Comparison of ENCODE assay signal across 1 cellular context in the genomic region with DNA sequence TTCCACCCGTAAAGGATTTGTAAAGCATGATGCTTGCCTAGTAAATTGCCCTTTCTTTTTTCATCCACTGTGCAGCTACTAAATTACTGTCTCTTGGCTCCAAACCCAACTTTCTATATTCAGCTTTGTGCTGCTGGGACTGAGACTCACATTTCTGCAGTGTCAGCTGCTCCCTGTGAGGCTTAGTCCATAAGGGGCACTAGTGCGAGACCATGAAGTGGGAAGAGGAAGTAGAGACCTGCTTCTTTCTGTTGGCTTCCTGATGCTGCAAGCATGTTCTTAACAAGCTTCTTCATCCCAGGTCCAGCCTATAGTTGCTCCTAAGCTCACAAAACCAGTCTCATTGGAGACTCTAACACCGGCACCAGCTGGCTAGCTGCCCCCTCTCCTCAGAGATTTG.
TF ChIP-seq lines count a peak whose summit lies in the region.

No MANE protein-coding gene starts in this region.

TF ChIP-seq in H1, 55 proteins besides CTCF, POLR2A, EP300 and RAD21:
- no peak for TF ChIP-seq NANOG (IDR thresholded peaks at IDR 0.05; ENCODE audit: insufficient read depth, low read depth, low read length, poor library complexity, severe bottlenecking)
- TF ChIP-seq GABPA (IDR thresholded peaks at IDR 0.05; ENCODE audit: borderline replicate concordance, insufficient read depth, low read length): no peak
- no peak for TF ChIP-seq RXRA (IDR thresholded peaks at IDR 0.05; ENCODE audit: insufficient read depth, low read depth, low read length)
- TF ChIP-seq FOSL1 (IDR thresholded peaks at IDR 0.05; ENCODE audit: insufficient read depth, low read depth, low read length): no peak
- TF ChIP-seq RBBP5 (IDR thresholded peaks at IDR 0.05; ENCODE audit: borderline replicate concordance, low read depth, low read length): no peak
- TF ChIP-seq, protein P1, sequence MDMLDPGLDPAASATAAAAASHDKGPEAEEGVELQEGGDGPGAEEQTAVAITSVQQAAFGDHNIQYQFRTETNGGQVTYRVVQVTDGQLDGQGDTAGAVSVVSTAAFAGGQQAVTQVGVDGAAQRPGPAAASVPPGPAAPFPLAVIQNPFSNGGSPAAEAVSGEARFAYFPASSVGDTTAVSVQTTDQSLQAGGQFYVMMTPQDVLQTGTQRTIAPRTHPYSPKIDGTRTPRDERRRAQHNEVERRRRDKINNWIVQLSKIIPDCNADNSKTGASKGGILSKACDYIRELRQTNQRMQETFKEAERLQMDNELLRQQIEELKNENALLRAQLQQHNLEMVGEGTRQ (IDR thresholded peaks at IDR 0.05; ENCODE audit: low read length): no peak
- no peak for TF ChIP-seq EGR1 (IDR thresholded peaks at IDR 0.05; ENCODE audit: borderline replicate concordance, low read depth, low read length)
- no peak for TF ChIP-seq BRCA1 (IDR thresholded peaks at IDR 0.05; ENCODE audit: low read depth, low read length)
- no peak for TF ChIP-seq RNF2 (IDR thresholded peaks at IDR 0.05; ENCODE audit: borderline replicate concordance, low read depth, low read length, missing control alignments, poor library complexity, severe bottlenecking)
TF ChIP-seq in H1: peak in this region for 0.
